Comparison of ENCODE assay signal across 13 cellular contexts in the genomic region with DNA sequence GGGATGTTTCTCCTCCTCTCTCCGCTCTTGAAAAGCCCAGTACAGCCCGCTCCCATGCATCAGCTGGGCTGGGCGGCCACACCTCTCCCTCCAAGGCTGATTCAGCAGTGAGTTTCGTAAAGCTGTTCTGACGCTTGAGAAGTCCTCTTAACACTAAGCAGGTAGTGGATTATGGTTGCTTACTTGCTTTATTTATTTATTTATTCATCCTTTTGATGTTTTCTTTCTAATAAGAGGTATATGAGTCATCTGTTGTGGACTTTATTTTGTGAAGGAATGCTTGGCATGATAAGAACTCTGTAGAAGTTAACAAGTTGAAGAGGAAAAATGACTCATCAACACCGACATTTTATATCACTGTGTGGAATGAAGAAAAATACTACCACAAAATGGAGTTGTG.
DNase-seq lines count a peak whose midpoint lies in the region; ATAC-seq, FAIRE-seq and TF ChIP-seq lines count a peak whose summit lies in the region.
"Had no signal": no experiment of that assay in that cellular context is flagged by ENCODE, and none has a peak within 500 bp of the region (broad histone marks: within the 10 kb centered on the region; RNA-seq: fewer than 3 reads in every experiment).

No MANE protein-coding gene starts in this region.

- no peak for ATAC-seq in naive thymus-derived CD8-positive, alpha-beta T cell
- ATAC-seq: stimulated activated naive CD8-positive, alpha-beta T cell treated with anti-CD3 and anti-CD28 coated beads, Interleukin-15, Interleukin-2, amounts not matched to agents 100 U/mL and 50 U/mL, for 24 hours had no signal

- no peaks in the 10 kb centered on the region for H4K20me1 ChIP-seq in GM23248 (ENCODE audit: insufficient read depth)

- POLR2A ChIA-PET in naive thymus-derived CD8-positive, alpha-beta T cell (lab: Charles Lee), result no interaction called here

- no peaks in the 10 kb centered on the region for H3K4me1 Mint-ChIP-seq in naive thymus-derived CD8-positive, alpha-beta T cell
- H3K4me1 Mint-ChIP-seq: activated naive CD4-positive, alpha-beta T cell treated with anti-CD3 and anti-CD28 coated beads, Interleukin-2, amount 10 ng/mL, durations not matched to agents 7 days and 5 days had no signal

- no peaks in the 10 kb centered on the region for H3F3A ChIP-seq in GM23248 (ENCODE audit: insufficient read depth)

- H3K27ac ChIP-seq in GM23248, result no peak overlapping the region

- peaks cover 0 to 8% (median 0%) of the 10 kb centered on the region in 9 donors for H3K9me3 Mint-ChIP-seq in naive thymus-derived CD8-positive, alpha-beta T cell
- H3K9me3 Mint-ChIP-seq: activated naive CD4-positive, alpha-beta T cell treated with anti-CD3 and anti-CD28 coated beads, Interleukin-2, amount 10 ng/mL, durations not matched to agents 7 days and 5 days had no signal

- H3K27me3 ChIP-seq in GM23248 (replicated peaks; ENCODE audit: insufficient read depth), result no peaks in the 10 kb centered on the region

- no peaks in the 10 kb centered on the region for H3K9me3 ChIP-seq in GM23248 (ENCODE audit: low read depth)

- TF ChIP-seq CTCF in fibroblast of pulmonary artery (IDR thresholded peaks at IDR 0.05; ENCODE audit: low read length, missing control alignments), result no peak

- H3K9ac ChIP-seq in GM23248, result no peak overlapping the region

- no peak overlapping the region for H3K4me3 Mint-ChIP-seq in naive thymus-derived CD8-positive, alpha-beta T cell
- H3K4me3 Mint-ChIP-seq: activated naive CD4-positive, alpha-beta T cell treated with anti-CD3 and anti-CD28 coated beads, Interleukin-2, amount 10 ng/mL, durations not matched to agents 7 days and 5 days had no signal

- H3K27me3 Mint-ChIP-seq in naive thymus-derived CD8-positive, alpha-beta T cell, result peaks cover 0 to 21% (median 4%) of the 10 kb centered on the region in 5 donors
- H3K27me3 Mint-ChIP-seq: activated naive CD4-positive, alpha-beta T cell treated with anti-CD3 and anti-CD28 coated beads, Interleukin-2, amount 10 ng/mL, durations not matched to agents 7 days and 5 days had no signal

- no peaks in the 10 kb centered on the region for H3K36me3 Mint-ChIP-seq in naive thymus-derived CD8-positive, alpha-beta T cell
- H3K36me3 Mint-ChIP-seq: activated naive CD4-positive, alpha-beta T cell treated with anti-CD3 and anti-CD28 coated beads, Interleukin-2, amount 10 ng/mL, durations not matched to agents 7 days and 5 days had no signal

- no peak overlapping the region for H3K4me3 ChIP-seq in GM23248
- no peak overlapping the region for H3K4me3 ChIP-seq in fibroblast of pulmonary artery (replicated peaks; ENCODE audit: low read depth, low read length)

- no peak overlapping the region for H3K27ac Mint-ChIP-seq in naive thymus-derived CD8-positive, alpha-beta T cell
- H3K27ac Mint-ChIP-seq: activated naive CD4-positive, alpha-beta T cell treated with anti-CD3 and anti-CD28 coated beads, Interleukin-2, amount 10 ng/mL, durations not matched to agents 7 days and 5 days had no signal

- WGBS in GM23248 (ENCODE audit: low coverage in 1 of 2, low lambda C conversion rate in 2 of 2, missing lambda C conversion rate in 2 of 2), 2 experiments, result 59 to 63% methylated on average over 6 of the region's 6 CpGs

- H2AFZ ChIP-seq in GM23248, result no peak overlapping the region

- in situ Hi-C loops in GM23248 (cut with MboI), result no loop called here

- H3K4me2 ChIP-seq in GM23248 (ENCODE audit: unreplicated experiment), result no peak overlapping the region

- no peaks in the 10 kb centered on the region for H3K79me2 ChIP-seq in GM23248 (ENCODE audit: insufficient read depth)

- no peaks in the 10 kb centered on the region for H3K36me3 ChIP-seq in GM23248 (ENCODE audit: low read depth)

- H3K9me2 ChIP-seq in GM23248 (ENCODE audit: insufficient read depth), result no peaks in the 10 kb centered on the region

- FAIRE-seq in RCC 7860 (lab: Jason Lieb, UNC), result no peak

- DNase-seq in GM23248 (peak; percentile 1), RCC 7860 (ENCODE audit: low spot score) (peak; percentile 45), fibroblast of pulmonary artery (ENCODE audit: low read depth) (peak; percentile 89), pons (ENCODE audit: low spot score) (peak; percentile 2), D341Med (ENCODE audit: low spot score) (no peak), hippocampal formation (lab: John Stamatoyannopoulos, UW) (no peak), NCI-H526 treated with DMSO at 0.1 percent for 48 hours (lab: John Stamatoyannopoulos, UW) (no peak)
- no peak for DNase-seq in naive thymus-derived CD8-positive, alpha-beta T cell
- DNase-seq: activated CD4-positive, alpha-beta T cell treated with anti-CD3 and anti-CD28 coated beads for 4 hours; activated naive CD4-positive, alpha-beta T cell treated with anti-CD3 and anti-CD28 coated beads, Interleukin-2, amount 10 ng/mL, durations not matched to agents 7 days and 5 days; erythroblast; NCI-H2107; stimulated activated naive CD8-positive, alpha-beta T cell treated with anti-CD3 and anti-CD28 coated beads, Interleukin-15, Interleukin-2, amounts not matched to agents 100 U/mL and 50 U/mL, for 24 hours had no signal

- H3K4me1 ChIP-seq in GM23248 (ENCODE audit: insufficient read depth), result no peaks in the 10 kb centered on the region

Comparison
In these comparisons a context has a peak if more than half of its experiments do, and no peak if none do; other contexts are left out.
1. DNase-seq: peak in GM23248 (single experiment), RCC 7860 (single experiment), fibroblast of pulmonary artery (single experiment) and pons (single experiment); none in D341Med (single experiment), naive thymus-derived CD8-positive, alpha-beta T cell (0 of 10), hippocampal formation (0 of 2) and NCI-H526 treated with DMSO at 0.1 percent for 48 hours (single experiment).